In the genomic region with DNA sequence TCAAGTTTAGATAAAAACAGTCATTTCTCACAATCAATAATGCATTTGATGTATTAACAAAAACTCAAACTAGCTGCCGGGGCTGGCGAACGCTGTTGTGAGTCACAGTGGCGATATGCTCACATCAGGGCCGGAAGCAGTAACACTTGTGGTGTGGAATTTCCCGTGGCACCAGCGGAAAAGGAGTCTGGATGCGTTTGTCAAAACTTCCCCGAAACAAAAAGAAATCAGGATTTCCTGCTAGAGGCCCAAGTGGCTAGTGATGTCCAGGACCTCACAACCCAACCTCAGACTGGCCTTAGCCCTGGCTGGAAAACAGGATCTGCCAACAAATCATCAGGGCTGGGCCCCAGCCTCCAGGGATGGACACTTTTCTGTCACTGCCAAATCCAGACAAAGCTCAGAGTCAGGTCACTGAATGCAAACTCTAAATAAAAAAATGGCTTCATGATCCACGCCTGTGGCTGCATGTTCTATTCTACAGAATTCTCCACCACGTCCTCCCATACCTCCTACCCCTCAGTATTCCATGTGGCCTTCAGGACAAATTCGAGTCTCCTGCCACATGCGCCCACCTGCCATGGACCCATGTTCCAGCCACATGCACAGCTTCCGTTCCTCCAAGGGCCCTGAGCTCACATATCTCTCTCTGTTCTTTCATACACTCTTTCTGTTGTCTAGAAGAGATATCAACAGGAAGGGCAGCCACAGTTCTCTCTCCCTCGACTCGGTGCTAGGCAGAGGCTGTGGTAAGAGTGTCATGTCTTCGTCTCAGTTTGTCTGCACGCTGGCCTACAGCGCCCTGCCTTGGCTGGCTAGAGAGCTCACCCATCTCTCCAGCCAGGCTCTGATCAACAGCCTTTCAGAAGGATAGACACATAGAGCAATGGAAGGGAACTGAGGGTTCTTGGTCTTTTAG, we compare ENCODE assay signal across 1 cellular context.
A peak's percentile ranks its signal among the peaks of the same experiment; 100 is the strongest.
TF ChIP-seq lines count a peak whose summit lies in the region.

No MANE protein-coding gene starts in this region.

TF ChIP-seq in GM12878, 131 proteins besides CTCF, POLR2A, EP300 and RAD21:
- TF ChIP-seq ETV6 (conservative IDR thresholded peaks at IDR 0.05 in 1 of 2, IDR thresholded peaks at IDR 0.05 in 1 of 2; ENCODE audit: borderline replicate concordance in 1 of 2, low read depth in 1 of 2) (peak in 1 of 2 experiments; percentile 60; a peak in 2 of 4 replicates), TCF7 (IDR thresholded peaks at IDR 0.05; ENCODE audit: borderline replicate concordance) (no peak), RELA (IDR thresholded peaks at IDR 0.05; ENCODE audit: borderline replicate concordance, partially characterized antibody) (no peak), CBX3 (IDR thresholded peaks at IDR 0.05; ENCODE audit: borderline replicate concordance, low read depth) (no peak), MXI1 (IDR thresholded peaks at IDR 0.05; ENCODE audit: low read depth, low read length) (no peak), ELK1 (IDR thresholded peaks at IDR 0.05; ENCODE audit: low read depth, low read length) (no peak), RUNX3 (IDR thresholded peaks at IDR 0.05; ENCODE audit: low read length) (peak; percentile 72), BHLHE40 (IDR thresholded peaks at IDR 0.05; ENCODE audit: borderline replicate concordance in 1 of 2, low read depth in 2 of 2, low read length in 1 of 2) (no peak), EGR1 (IDR thresholded peaks at IDR 0.05; ENCODE audit: borderline replicate concordance in 1 of 2, low read depth in 2 of 2, low read length in 2 of 2) (0 out of 3 replicates have a peak, but pooled peaks of 1 of the 2 experiments have one; percentile 27), NFYA (IDR thresholded peaks at IDR 0.05; ENCODE audit: borderline replicate concordance, low read depth, low read length) (no peak), YBX1 (IDR thresholded peaks at IDR 0.05) (no peak), BACH1 (IDR thresholded peaks at IDR 0.05; ENCODE audit: borderline replicate concordance) (no peak), POLR2AphosphoS5 (IDR thresholded peaks at IDR 0.05; ENCODE audit: low read length) (peak; percentile 77), KDM1A (IDR thresholded peaks at IDR 0.05; ENCODE audit: borderline replicate concordance) (no peak), ZNF274 (IDR thresholded peaks at IDR 0.05; ENCODE audit: insufficient read depth, insufficient read length) (no peak), EED (IDR thresholded peaks at IDR 0.05; ENCODE audit: low read depth) (peak; percentile 44; the same call in 1 of the 2 replicates), IRF3 (IDR thresholded peaks at IDR 0.05) (no peak), MTA3 (IDR thresholded peaks at IDR 0.05; ENCODE audit: borderline replicate concordance, low read length) (no peak), NFIC (IDR thresholded peaks at IDR 0.05; ENCODE audit: low read depth, low read length) (no peak), CBFB (IDR thresholded peaks at IDR 0.05; ENCODE audit: low read depth) (no peak), CUX1 (IDR thresholded peaks at IDR 0.05; ENCODE audit: insufficient replicate concordance, low read depth, low read length) (no peak), POU2F2 (IDR thresholded peaks at IDR 0.05; ENCODE audit: borderline replicate concordance, low read depth, low read length) (no peak)
- TF ChIP-seq, protein P1, sequence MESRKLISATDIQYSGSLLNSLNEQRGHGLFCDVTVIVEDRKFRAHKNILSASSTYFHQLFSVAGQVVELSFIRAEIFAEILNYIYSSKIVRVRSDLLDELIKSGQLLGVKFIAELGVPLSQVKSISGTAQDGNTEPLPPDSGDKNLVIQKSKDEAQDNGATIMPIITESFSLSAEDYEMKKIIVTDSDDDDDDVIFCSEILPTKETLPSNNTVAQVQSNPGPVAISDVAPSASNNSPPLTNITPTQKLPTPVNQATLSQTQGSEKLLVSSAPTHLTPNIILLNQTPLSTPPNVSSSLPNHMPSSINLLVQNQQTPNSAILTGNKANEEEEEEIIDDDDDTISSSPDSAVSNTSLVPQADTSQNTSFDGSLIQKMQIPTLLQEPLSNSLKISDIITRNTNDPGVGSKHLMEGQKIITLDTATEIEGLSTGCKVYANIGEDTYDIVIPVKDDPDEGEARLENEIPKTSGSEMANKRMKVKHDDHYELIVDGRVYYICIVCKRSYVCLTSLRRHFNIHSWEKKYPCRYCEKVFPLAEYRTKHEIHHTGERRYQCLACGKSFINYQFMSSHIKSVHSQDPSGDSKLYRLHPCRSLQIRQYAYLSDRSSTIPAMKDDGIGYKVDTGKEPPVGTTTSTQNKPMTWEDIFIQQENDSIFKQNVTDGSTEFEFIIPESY (IDR thresholded peaks at IDR 0.05) = no peak
- TF ChIP-seq, protein P2, sequence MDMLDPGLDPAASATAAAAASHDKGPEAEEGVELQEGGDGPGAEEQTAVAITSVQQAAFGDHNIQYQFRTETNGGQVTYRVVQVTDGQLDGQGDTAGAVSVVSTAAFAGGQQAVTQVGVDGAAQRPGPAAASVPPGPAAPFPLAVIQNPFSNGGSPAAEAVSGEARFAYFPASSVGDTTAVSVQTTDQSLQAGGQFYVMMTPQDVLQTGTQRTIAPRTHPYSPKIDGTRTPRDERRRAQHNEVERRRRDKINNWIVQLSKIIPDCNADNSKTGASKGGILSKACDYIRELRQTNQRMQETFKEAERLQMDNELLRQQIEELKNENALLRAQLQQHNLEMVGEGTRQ (IDR thresholded peaks at IDR 0.05; ENCODE audit: borderline replicate concordance, low read depth, low read length) = no peak
- TF ChIP-seq, protein P3, sequence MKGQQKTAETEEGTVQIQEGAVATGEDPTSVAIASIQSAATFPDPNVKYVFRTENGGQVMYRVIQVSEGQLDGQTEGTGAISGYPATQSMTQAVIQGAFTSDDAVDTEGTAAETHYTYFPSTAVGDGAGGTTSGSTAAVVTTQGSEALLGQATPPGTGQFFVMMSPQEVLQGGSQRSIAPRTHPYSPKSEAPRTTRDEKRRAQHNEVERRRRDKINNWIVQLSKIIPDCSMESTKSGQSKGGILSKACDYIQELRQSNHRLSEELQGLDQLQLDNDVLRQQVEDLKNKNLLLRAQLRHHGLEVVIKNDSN (IDR thresholded peaks at IDR 0.05; ENCODE audit: borderline replicate concordance, extremely low read length, insufficient read depth, low read depth, low read length) = no peak
- TF ChIP-seq, protein P4, sequence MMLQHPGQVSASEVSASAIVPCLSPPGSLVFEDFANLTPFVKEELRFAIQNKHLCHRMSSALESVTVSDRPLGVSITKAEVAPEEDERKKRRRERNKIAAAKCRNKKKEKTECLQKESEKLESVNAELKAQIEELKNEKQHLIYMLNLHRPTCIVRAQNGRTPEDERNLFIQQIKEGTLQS (IDR thresholded peaks at IDR 0.05; ENCODE audit: borderline replicate concordance, extremely low read depth, low read depth, low read length) = no peak
TF ChIP-seq in GM12878: peak in this region for 5.
